ENCODE assay signal across 8 cellular contexts in the genomic region with DNA sequence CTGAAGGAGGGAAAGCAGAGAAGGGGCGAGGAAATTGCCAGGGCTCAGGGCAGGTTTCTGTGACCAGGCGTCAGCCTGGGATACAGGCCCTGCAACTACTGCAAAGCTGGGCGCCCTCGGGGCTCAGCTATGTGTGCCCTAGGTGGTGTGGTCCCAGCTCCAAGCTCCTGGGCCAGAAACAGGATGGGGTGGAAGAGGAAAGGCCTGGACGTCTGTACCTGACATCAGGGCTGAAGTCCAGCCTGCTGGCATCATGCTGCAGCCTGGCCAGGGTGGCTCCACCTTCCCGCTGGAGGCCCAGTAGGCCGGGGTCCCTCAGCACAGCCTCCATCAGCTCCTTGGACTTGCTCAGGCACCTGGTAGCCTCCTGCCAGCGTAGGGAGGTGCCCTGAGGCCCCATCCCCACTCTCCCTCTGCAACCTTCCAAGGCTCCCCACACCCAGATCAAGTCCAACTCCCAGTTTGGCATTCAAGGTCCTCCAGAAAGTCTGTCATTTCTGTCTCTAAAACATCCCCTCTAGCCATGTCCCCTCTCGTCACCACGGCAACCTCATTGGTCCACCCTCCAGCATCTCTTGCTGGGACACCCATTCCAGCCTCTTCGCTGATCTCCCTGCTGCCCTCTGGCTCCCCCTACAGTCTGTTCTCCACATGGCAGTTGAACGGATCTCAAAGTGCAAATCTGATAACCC. TPM values are rescaled to one million over a fixed set of nuclear protein-coding genes. Genes with fewer than 3 reads are reported as not detected.
A peak's percentile ranks its signal among the peaks of the same experiment; 100 is the strongest.
DNase-seq lines count a peak whose midpoint lies in the region; ATAC-seq and TF ChIP-seq lines count a peak whose summit lies in the region.

No MANE protein-coding gene starts in this region.

- no peaks in the 10 kb centered on the region for H3K36me3 ChIP-seq in PC-9 (ENCODE audit: low read depth)
- H3K36me3 ChIP-seq in uterus, result no peaks in the 10 kb centered on the region

- H4K20me1 ChIP-seq in PC-9 (ENCODE audit: insufficient read depth), result no peaks in the 10 kb centered on the region

- H3K79me2 ChIP-seq in PC-9 (ENCODE audit: low read depth), result no peaks in the 10 kb centered on the region

- ATAC-seq in activated T-helper 17 cell treated with anti-CD3 and anti-CD28 coated beads, Interleukin-2, amount 50 U/mL, for 72 hours (replicated peaks), result peak; percentile 9
- no peak for ATAC-seq in GM21737 (IDR thresholded peaks at IDR 0.05; ENCODE audit: unreplicated experiment)

- H3K27me3 Mint-ChIP-seq in activated T-helper 17 cell treated with anti-CD3 and anti-CD28 coated beads, Interleukin-2, amount 50 U/mL, for 72 hours, result peaks cover 7% of the 10 kb centered on the region

- H3K4me1 Mint-ChIP-seq in activated T-helper 17 cell treated with anti-CD3 and anti-CD28 coated beads, Interleukin-2, amount 50 U/mL, for 72 hours, result peaks cover 4% of the 10 kb centered on the region

- intact Hi-C loops in PC-9 (cut with micrococcal nuclease; ENCODE audit: unreplicated experiment), result loop anchor here (2.0 to 5.0 kb wide), 5 partner anchors 186 to 660 kb away; a partner anchor contains a TSS
- intact Hi-C loops in uterus (cut with DNase I; ENCODE audit: low total_unique reads), result no loop called here

- no peak overlapping the region for H3K27ac Mint-ChIP-seq in activated T-helper 17 cell treated with anti-CD3 and anti-CD28 coated beads, Interleukin-2, amount 50 U/mL, for 72 hours

- H3K4me1 ChIP-seq in PC-9 (replicated peaks; ENCODE audit: insufficient read depth) (peaks cover 15% of the 10 kb centered on the region), uterus (peaks cover 0 to 5% of the 10 kb centered on the region in 2 donors)

- CTCF ChIA-PET in HEK293T (lab: Yijun Ruan, JAX) (interaction anchor here (0.8 to 3.2 kb wide), 8 partner anchors 54 to 165 kb away, joined by 3 to 17 read pairs (median 7); no protein-coding TSS in a partner anchor), PC-9 (lab: Charles Lee) (interaction anchor here (0.5 to 2.2 kb wide), 8 partner anchors 49 to 546 kb away, joined by 3 to 31 read pairs (median 11); no protein-coding TSS in a partner anchor)

- no TSS peak for BruUV-seq in PC-9 (replicated peaks; lab: Mats Ljungman, UMichigan)

- H3K9me3 ChIP-seq in PC-9 (ENCODE audit: insufficient read depth, low read depth), result no peaks in the 10 kb centered on the region
- H3K9me3 ChIP-seq in uterus, result no peaks in the 10 kb centered on the region

- H3K27ac ChIP-seq in PC-9, result no peak overlapping the region
- peak overlapping the region in 1 of 2 donors; percentile 17 for H3K27ac ChIP-seq in uterus

- POLR2A ChIA-PET in HEK293T (lab: Yijun Ruan, JAX) (no interaction called here), PC-9 (lab: Charles Lee; ENCODE audit: unreplicated experiment) (no interaction called here)

- TF ChIP-seq POLR2A in uterus (IDR thresholded peaks at IDR 0.05), result no peak

- H3K4me3 ChIP-seq in PC-9 (no peak overlapping the region), fibroblast of villous mesenchyme (ENCODE audit: low read depth, low read length) (no peak overlapping the region), uterus (no peak overlapping the region)

- no peak overlapping the region for H3K4me2 ChIP-seq in PC-9

- H2AFZ ChIP-seq in PC-9, result no peak overlapping the region

- H3K9me2 ChIP-seq in PC-9 (ENCODE audit: insufficient read depth), result no peaks in the 10 kb centered on the region

- H3K36me3 Mint-ChIP-seq in activated T-helper 17 cell treated with anti-CD3 and anti-CD28 coated beads, Interleukin-2, amount 50 U/mL, for 72 hours (ENCODE audit: low read depth), result no peaks in the 10 kb centered on the region

- TF ChIP-seq CTCF in PC-9 (conservative IDR thresholded peaks at IDR 0.05), result peak; percentile 98
- peak; percentile 99 for TF ChIP-seq CTCF in fibroblast of villous mesenchyme (IDR thresholded peaks at IDR 0.05; ENCODE audit: insufficient read depth, low read depth, low read length)
- TF ChIP-seq CTCF in uterus (IDR thresholded peaks at IDR 0.05), result peak; percentile 72 to 83 (median 76)

- H3K27me3 ChIP-seq in PC-9 (ENCODE audit: insufficient read depth, low read depth), result no peaks in the 10 kb centered on the region
- no peaks in the 10 kb centered on the region for H3K27me3 ChIP-seq in uterus

- no peaks in the 10 kb centered on the region for H3K9me3 Mint-ChIP-seq in activated T-helper 17 cell treated with anti-CD3 and anti-CD28 coated beads, Interleukin-2, amount 50 U/mL, for 72 hours

- H3K4me3 Mint-ChIP-seq in activated T-helper 17 cell treated with anti-CD3 and anti-CD28 coated beads, Interleukin-2, amount 50 U/mL, for 72 hours, result no peak overlapping the region

- H3F3A ChIP-seq in PC-9 (ENCODE audit: insufficient read depth, low read depth), result peaks cover 8% of the 10 kb centered on the region; the same call in 1 of the 2 replicates

- DNase-seq in CD1c-positive myeloid dendritic cell (ENCODE audit: extremely low spot score) (peak; percentile 76), HEK293T (ENCODE audit: extremely low spot score) (peak; percentile 78), PC-9 (peak; percentile 48 to 77), fibroblast of villous mesenchyme (ENCODE audit: low read depth) (peak; percentile 57), occipital lobe (lab: John Stamatoyannopoulos, UW) (peak; percentile 35), uterus (peak; percentile 60 to 64)

TF ChIP-seq in HEK293T, 16 proteins besides CTCF, POLR2A, EP300 and RAD21:
- TF ChIP-seq TARDBP (IDR thresholded peaks at IDR 0.05), result no peak
- no peak for TF ChIP-seq ELF4 (IDR thresholded peaks at IDR 0.05)
- TF ChIP-seq L3MBTL2 (conservative IDR thresholded peaks at IDR 0.05), result no peak
- TF ChIP-seq HDGF (IDR thresholded peaks at IDR 0.05; ENCODE audit: borderline replicate concordance), result no peak
- TF ChIP-seq BHLHE40 (IDR thresholded peaks at IDR 0.05; ENCODE audit: borderline replicate concordance), result no peak
- TF ChIP-seq SP1 (IDR thresholded peaks at IDR 0.05), result no peak

RNA-seq across cellular contexts. Expression of a gene that starts 38.2 kb away (rescaled TPM):
- total RNA-seq in PC-9 (2021), result 0.22 and 0.30 TPM in 2 replicates
- not detected for total RNA-seq in activated T-helper 17 cell treated with anti-CD3 and anti-CD28 coated beads, Interleukin-2, amount 50 U/mL, for 72 hours
- total RNA-seq in fibroblast of villous mesenchyme, result 0.64 and 1.3 TPM in 2 replicates
- 0.94 TPM for total RNA-seq in occipital lobe
- total RNA-seq in uterus, result 10 to 100 TPM in 3 of 4 donors, 1 to 10 TPM in 1; 5.3 to 47.6 (median 15.7) TPM

RNA-seq across cellular contexts. Expression of a gene that starts 57.3 kb away (rescaled TPM):
- total RNA-seq in PC-9 (2021), result 286 and 333 TPM in 2 replicates
- under 1 TPM; 0.19 to 0.76 TPM for total RNA-seq in activated T-helper 17 cell treated with anti-CD3 and anti-CD28 coated beads, Interleukin-2, amount 50 U/mL, for 72 hours
- 1,041 and 2,020 TPM in 2 replicates for total RNA-seq in fibroblast of villous mesenchyme
- 3.7 TPM for total RNA-seq in occipital lobe
- total RNA-seq in uterus, result 100 to 1,000 TPM; 136 to 639 (median 209) TPM

Comparison
In these comparisons a context has a peak if more than half of its experiments do, and no peak if none do; other contexts are left out.
1. RNA of a gene that starts 57.3 kb away (total RNA-seq): 1,041 to 2,020 TPM in fibroblast of villous mesenchyme, 286 to 333 TPM in PC-9 and 136 to 639 TPM in uterus; 3.7 TPM in occipital lobe (single experiment) and 0.19 to 0.76 TPM in activated T-helper 17 cell treated with anti-CD3 and anti-CD28 coated beads, Interleukin-2, amount 50 U/mL, for 72 hours; every median in the first group is over 10 times any median in the second.
2. Peak in every context shown above with its lines, with median percentiles within 50 percentile points of each other: DNase-seq and CTCF ChIP-seq.